ENCODE assay signal across 8 cellular contexts in the genomic region with DNA sequence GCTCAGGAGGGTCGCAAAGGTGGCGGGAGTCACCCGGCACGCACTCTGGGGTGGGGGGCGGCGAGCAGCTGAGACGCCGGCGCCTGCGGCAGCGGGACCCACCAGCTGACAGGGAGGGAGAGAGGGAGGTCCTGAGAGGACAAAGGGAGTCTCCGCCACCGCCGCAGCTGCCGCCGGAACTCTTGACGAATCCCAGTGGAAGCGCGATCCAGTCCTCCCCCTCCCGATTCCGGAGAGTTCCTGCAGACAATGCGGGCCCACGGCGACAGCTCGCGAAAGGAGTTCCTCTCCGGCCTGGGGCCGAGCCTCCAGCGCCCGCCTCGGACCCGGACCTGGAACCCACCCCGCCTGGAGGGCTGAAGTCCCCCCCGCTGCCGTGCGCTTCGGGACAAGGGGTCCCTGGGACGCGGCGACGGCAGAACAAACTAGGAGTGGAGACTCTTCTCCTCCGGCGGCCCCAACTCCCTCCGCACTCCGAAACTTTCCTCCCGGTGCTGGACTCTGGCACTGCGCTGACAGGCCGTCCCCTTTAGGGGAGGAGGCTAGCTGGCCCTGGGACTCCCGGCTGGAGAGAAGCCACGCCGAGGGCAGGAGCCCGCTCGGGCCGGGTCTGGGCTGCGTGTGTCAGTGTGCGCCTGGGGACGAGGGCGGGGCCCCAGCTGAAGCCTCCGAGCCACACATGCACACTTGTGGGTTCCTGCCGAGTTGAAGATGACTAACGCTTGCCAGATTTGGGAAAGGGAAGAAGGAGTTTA. TPM values are rescaled to one million over a fixed set of nuclear protein-coding genes. Genes with fewer than 3 reads are reported as not detected.
DNase-seq lines count a peak whose midpoint lies in the region; ATAC-seq and TF ChIP-seq lines count a peak whose summit lies in the region.

A gene (minus strand): TSS at position 623 of the 755 bp plus-strand sequence. CDS start 669 bp downstream, outside the sequence.

- H4K20me1 ChIP-seq in Karpas-422 (ENCODE audit: insufficient read depth, low read depth, low read length), result no peaks in the 10 kb centered on the region

- H3K4me3 ChIP-seq in Karpas-422 (ENCODE audit: low read length) (no peak within 1 kb of the TSS), heart left ventricle (peak within 1 kb of the TSS; percentile 50 to 96 (median 92)), urinary bladder (ENCODE audit: low read depth, low read length) (peak within 1 kb of the TSS; percentile 83)

- H3K27me3 ChIP-seq in Karpas-422 (ENCODE audit: low read length), result no peaks in the 10 kb centered on the region
- no peaks in the 10 kb centered on the region for H3K27me3 ChIP-seq in heart left ventricle

- H3K79me2 ChIP-seq in Karpas-422 (ENCODE audit: low read length), result no peaks in the 10 kb centered on the region

- no peak within 1 kb of the TSS for H3K27ac ChIP-seq in Karpas-422 (ENCODE audit: low read length)
- H3K27ac ChIP-seq in adipose tissue (ENCODE audit: low read depth, low read length), result peak within 1 kb of the TSS; percentile 88
- peak within 1 kb of the TSS; percentile 86 to 99 (median 93) for H3K27ac ChIP-seq in heart left ventricle
- H3K27ac ChIP-seq in urinary bladder (ENCODE audit: low read depth), result peak within 1 kb of the TSS; percentile 91

- H3K9me3 ChIP-seq in Karpas-422 (ENCODE audit: low read length), result no peaks in the 10 kb centered on the region
- no peaks in the 10 kb centered on the region for H3K9me3 ChIP-seq in heart left ventricle

- WGBS in adipose tissue, 3 donors, result 0% methylated on average over 56 to 61 of the region's 61 CpGs
- WGBS in heart left ventricle, 4 donors, result 0 to 3% (median 0%) methylated on average over 13 to 61 of the region's 61 CpGs
- under 1% methylated on average over 61 of the region's 61 CpGs for WGBS in urinary bladder

- no peak within 1 kb of the TSS for H2AFZ ChIP-seq in Karpas-422 (ENCODE audit: low read length)

- intact Hi-C loops in heart left ventricle (cut with DNase I), result loop anchor here in 9 of 10 donors (2.0 to 10.0 kb wide), 9 partner anchors 35 to 1118 kb away; a partner anchor contains a TSS
- intact Hi-C loops in posterior cingulate gyrus (cut with DNase I), result no loop called here

- ATAC-seq in GM21825 (IDR thresholded peaks at IDR 0.05; ENCODE audit: unreplicated experiment) (peak; percentile 63), heart left ventricle (peak; percentile 95 to 98 (median 96))

- peak in 4 of 12 donors; percentile 9 to 30 (median 20) for TF ChIP-seq CTCF in heart left ventricle (IDR thresholded peaks at IDR 0.05)

- peak in 1 of 2 donors; percentile 75 for TF ChIP-seq POLR2A in heart left ventricle (IDR thresholded peaks at IDR 0.05)

- DNase-seq in ELR (ENCODE audit: low read depth) (peak; percentile 93), Karpas-422 (no peak), SW480 (ENCODE audit: low spot score) (peak; percentile 66), heart left ventricle (peak; percentile 89 to 97 (median 95)), posterior cingulate gyrus (peak; percentile 47 to 93 (median 64))

- H3K9me2 ChIP-seq in Karpas-422 (replicated peaks; ENCODE audit: insufficient read depth, low read length), result no peaks in the 10 kb centered on the region

- H3K4me1 ChIP-seq in Karpas-422 (ENCODE audit: low read length) (peaks cover 8% of the 10 kb centered on the region; the same call in 1 of the 2 replicates), heart left ventricle (peaks cover 0 to 73% (median 16%) of the 10 kb centered on the region in 12 donors), urinary bladder (ENCODE audit: insufficient read depth) (no peaks in the 10 kb centered on the region)

- H3K9ac ChIP-seq in Karpas-422 (ENCODE audit: low read length), result no peak within 1 kb of the TSS

- peak within 1 kb of the TSS; percentile 51 for H3K4me2 ChIP-seq in Karpas-422 (ENCODE audit: low read depth, low read length, poor library complexity, severe bottlenecking)

- H3K36me3 ChIP-seq in Karpas-422 (ENCODE audit: insufficient read depth, low read length) (no peaks in the 10 kb centered on the region), heart left ventricle (peaks cover 0 to 19% (median 13%) of the 10 kb centered on the region in 9 donors), urinary bladder (ENCODE audit: insufficient read depth) (no peaks in the 10 kb centered on the region)

RNA-seq across cellular contexts. Expression of the gene that starts here (rescaled TPM):
- not detected in 2 replicates for total RNA-seq in Karpas-422 (2014; rRNA removed; shearing (Covaris generic); ENCODE audit: low replicate concordance)
- 10 to 100 TPM in 2 of 3 donors, 1 to 10 TPM in 1; 4.6 to 49.3 (median 45.7) TPM for polyA plus RNA-seq in adipose tissue
- 10 to 100 TPM; 33.3 to 76.7 (median 48.7) TPM for total RNA-seq in heart left ventricle
- 10 to 100 TPM in 1 of 2 donors, 1 to 10 TPM in 1; 7.0 to 18.0 TPM for polyA plus RNA-seq in heart left ventricle
- total RNA-seq in urinary bladder, result 149 TPM
- polyA plus RNA-seq in urinary bladder, result 133 TPM

Comparison
In these comparisons a context has a peak if more than half of its experiments do, and no peak if none do; other contexts are left out.
1. RNA of the gene that starts here (total RNA-seq): 149 TPM in urinary bladder (single experiment) and 33.3 to 76.7 TPM in heart left ventricle; not detected in Karpas-422; every median in the first group is over 10 times any median in the second.